ENCODE assay signal across 14 cellular contexts in genomic region chr14:98847520-98848468, GRCh38.
DNase-seq lines count a peak whose midpoint lies in the region; ATAC-seq and TF ChIP-seq lines count a peak whose summit lies in the region.
"Had no signal": no experiment of that assay in that cellular context is flagged by ENCODE, and none has a peak within 500 bp of the region (broad histone marks: within the 10 kb centered on the region; RNA-seq: fewer than 3 reads in every experiment).

No MANE protein-coding gene starts in this region.

- intact Hi-C loops in activated CD4-positive, alpha-beta memory T cell treated with anti-CD3 and anti-CD28 coated beads for 36 hours (cut with micrococcal nuclease) = no loop called here

- H2AFZ ChIP-seq in SK-N-SH (ENCODE audit: low read depth) = no peak overlapping the region

- H4K5ac ChIP-seq in mesendoderm (ENCODE audit: low read length) = no peak overlapping the region

- H2BK15ac ChIP-seq in mesendoderm (replicated peaks; ENCODE audit: low read depth) = no peak overlapping the region

- H3K4me1 ChIP-seq in SK-N-SH (ENCODE audit: control insufficient read depth in 1 of 2, insufficient read depth in 2 of 2, low read depth in 1 of 2, low read length in 1 of 2) (no peaks in the 10 kb centered on the region), mesendoderm (ENCODE audit: control insufficient read depth, low read depth, low read length) (no peaks in the 10 kb centered on the region)
- H3K4me1 ChIP-seq: BE2C had no signal

- H3K4me2 ChIP-seq in SK-N-SH = no peak overlapping the region
- no peak overlapping the region for H3K4me2 ChIP-seq in mesendoderm (ENCODE audit: low read length)

- H3K27me3 Mint-ChIP-seq in activated CD4-positive, alpha-beta memory T cell treated with anti-CD3 and anti-CD28 coated beads for 36 hours = no peaks in the 10 kb centered on the region

- no peak overlapping the region for H3K27ac Mint-ChIP-seq in activated CD4-positive, alpha-beta memory T cell treated with anti-CD3 and anti-CD28 coated beads for 36 hours
- H3K27ac Mint-ChIP-seq: CD4-positive, alpha-beta memory T cell had no signal

- H3K36me3 Mint-ChIP-seq in activated CD4-positive, alpha-beta memory T cell treated with anti-CD3 and anti-CD28 coated beads for 36 hours = no peaks in the 10 kb centered on the region
- H3K36me3 Mint-ChIP-seq: CD4-positive, alpha-beta memory T cell had no signal

- peaks cover 4% of the 10 kb centered on the region for H3K4me1 Mint-ChIP-seq in activated CD4-positive, alpha-beta memory T cell treated with anti-CD3 and anti-CD28 coated beads for 36 hours (ENCODE audit: low read depth)

- H4K8ac ChIP-seq in mesendoderm (ENCODE audit: low read depth, low read length) = no peak overlapping the region

- H3K4ac ChIP-seq in mesendoderm (ENCODE audit: low read depth, low read length) = no peak overlapping the region

- H3K79me1 ChIP-seq in mesendoderm (ENCODE audit: low read length) = no peaks in the 10 kb centered on the region

- no peaks in the 10 kb centered on the region for H4K20me1 ChIP-seq in SK-N-SH (ENCODE audit: insufficient read depth)

- TF ChIP-seq RAD21 in SK-N-SH (IDR thresholded peaks at IDR 0.05; ENCODE audit: low read length) = no peak

- H3K79me2 ChIP-seq in SK-N-SH (ENCODE audit: insufficient read depth) (no peaks in the 10 kb centered on the region), mesendoderm (ENCODE audit: control insufficient read depth, insufficient read depth, low read length) (no peaks in the 10 kb centered on the region)

- H3F3A ChIP-seq in SK-N-SH (replicated peaks; ENCODE audit: insufficient read depth) = no peaks in the 10 kb centered on the region

- 14% methylated on average over 11 of the region's 11 CpGs for WGBS in SK-N-SH (ENCODE audit: low lambda C conversion rate)
- no CpG with 5 or more reads among the region's 11 CpGs for WGBS in mesendoderm (ENCODE audit: extremely low coverage, insufficient coverage, low lambda C conversion rate)

- POLR2A ChIA-PET in SK-N-SH (lab: Yijun Ruan, JAX) = no interaction called here
- POLR2A ChIA-PET in activated CD4-positive, alpha-beta memory T cell treated with anti-CD3 and anti-CD28 coated beads for 36 hours (lab: Charles Lee) = no interaction called here

- TF ChIP-seq EP300 in SK-N-SH (IDR thresholded peaks at IDR 0.05; ENCODE audit: borderline replicate concordance in 1 of 2, low read depth in 1 of 2, low read length in 1 of 2) = no peak

- H3K27ac ChIP-seq in SK-N-SH (ENCODE audit: low read depth in 2 of 2, low read length in 1 of 2) (no peak overlapping the region), mesendoderm (ENCODE audit: low read depth, low read length) (no peak overlapping the region)
- H3K27ac ChIP-seq: C4-2B had no signal

- H2BK5ac ChIP-seq in mesendoderm (ENCODE audit: low read length) = no peak overlapping the region

- no peaks in the 10 kb centered on the region for H3K9me2 ChIP-seq in SK-N-SH

- CTCF ChIA-PET in SK-N-SH (lab: Yijun Ruan, JAX) = no interaction called here
- CTCF ChIA-PET in activated CD4-positive, alpha-beta memory T cell treated with anti-CD3 and anti-CD28 coated beads for 36 hours (lab: Charles Lee) = interaction anchor here (0.5 kb wide), 1 partner anchor 533 kb away, joined by 3 read pairs; no protein-coding TSS in a partner anchor

- H2AK5ac ChIP-seq in mesendoderm (ENCODE audit: low read length) = no peak overlapping the region

- H3K18ac ChIP-seq in mesendoderm (ENCODE audit: low read length) = no peak overlapping the region

- DNase-seq in SK-N-SH (no peak), Daoy (ENCODE audit: low read depth) (peak; percentile 63), LNCaP clone FGC (ENCODE audit: low read depth) (no peak), mesendoderm (peak; percentile 18), MG63 (no peak)
- no peak for DNase-seq in activated CD4-positive, alpha-beta memory T cell treated with anti-CD3 and anti-CD28 coated beads for 36 hours
- DNase-seq: BE2C; CD4-positive, alpha-beta memory T cell; DMS79; GDM1 had no signal

- H3K27me3 ChIP-seq in SK-N-SH (ENCODE audit: insufficient read depth) (no peaks in the 10 kb centered on the region; the same call in none of the 2 replicates), mesendoderm (ENCODE audit: insufficient read depth, low read length, poor library complexity) (no peaks in the 10 kb centered on the region), MG63 (no peaks in the 10 kb centered on the region)
- H3K27me3 ChIP-seq: BE2C had no signal

- H3K4me3 ChIP-seq in SK-N-SH (ENCODE audit: low read depth in 2 of 2, low read length in 1 of 2) = no peak overlapping the region
- H3K4me3 ChIP-seq in LNCaP clone FGC (ENCODE audit: low read depth, low read length) = no peak overlapping the region
- H3K4me3 ChIP-seq in mesendoderm (ENCODE audit: low read length) = no peak overlapping the region
- H3K4me3 ChIP-seq in MG63 = no peak overlapping the region

- no peaks in the 10 kb centered on the region for H3K36me3 ChIP-seq in SK-N-SH (replicated peaks in 1 of 2; ENCODE audit: control insufficient read depth in 1 of 2, insufficient read depth in 2 of 2, low read length in 1 of 2)
- H3K36me3 ChIP-seq in mesendoderm (ENCODE audit: control insufficient read depth, insufficient read depth, low read length) = no peaks in the 10 kb centered on the region
- H3K36me3 ChIP-seq in MG63 = no peaks in the 10 kb centered on the region
- H3K36me3 ChIP-seq: BE2C had no signal

- ATAC-seq in SK-N-SH treated with all-trans-retinoic acid at 6 μM for 48 hours = no peak
- no peak for ATAC-seq in GM21381 (IDR thresholded peaks at IDR 0.05; ENCODE audit: unreplicated experiment)
- ATAC-seq: HCT116 had no signal

- H3K4me3 Mint-ChIP-seq in activated CD4-positive, alpha-beta memory T cell treated with anti-CD3 and anti-CD28 coated beads for 36 hours = no peak overlapping the region
- H3K4me3 Mint-ChIP-seq: CD4-positive, alpha-beta memory T cell had no signal

- H3K56ac ChIP-seq in mesendoderm (ENCODE audit: low read length) = no peak overlapping the region

- no peak overlapping the region for H3K23ac ChIP-seq in mesendoderm (ENCODE audit: low read length)

- TF ChIP-seq CTCF in SK-N-SH (IDR thresholded peaks at IDR 0.05) (0 out of 2 replicates have a peak, but pooled peaks have one; percentile 7), LNCaP clone FGC (IDR thresholded peaks at IDR 0.05; ENCODE audit: control insufficient read depth, extremely low read depth, insufficient read depth) (0 out of 2 replicates have a peak, but pooled peaks have one; percentile 3)

- no peaks in the 10 kb centered on the region for H3K9me3 ChIP-seq in SK-N-SH
- no peaks in the 10 kb centered on the region for H3K9me3 ChIP-seq in MG63
- H3K9me3 ChIP-seq: BE2C had no signal

- H3K9ac ChIP-seq in SK-N-SH (no peak overlapping the region), mesendoderm (ENCODE audit: low read length) (no peak overlapping the region)

- no peak overlapping the region for H2BK120ac ChIP-seq in mesendoderm (ENCODE audit: low read depth, low read length)

- no peaks in the 10 kb centered on the region for H3K9me3 Mint-ChIP-seq in activated CD4-positive, alpha-beta memory T cell treated with anti-CD3 and anti-CD28 coated beads for 36 hours

TF ChIP-seq in SK-N-SH, 30 proteins besides CTCF, POLR2A, EP300 and RAD21 (continues in another document):
- TF ChIP-seq SMC3 (IDR thresholded peaks at IDR 0.05; ENCODE audit: low read depth, low read length) = no peak
- TF ChIP-seq FOSL2 (IDR thresholded peaks at IDR 0.05; ENCODE audit: borderline replicate concordance, low read depth) = no peak
- TF ChIP-seq RFX5 (IDR thresholded peaks at IDR 0.05; ENCODE audit: low read length) = no peak
- TF ChIP-seq RXRA (IDR thresholded peaks at IDR 0.05; ENCODE audit: borderline replicate concordance, low read depth) = no peak
- TF ChIP-seq ZBTB33 (IDR thresholded peaks at IDR 0.05; ENCODE audit: borderline replicate concordance, low read depth) = no peak

TF ChIP-seq in SK-N-SH treated with all-trans-retinoic acid at 6 μM for 48 hours, 23 proteins besides CTCF, POLR2A, EP300 and RAD21:
- TF ChIP-seq ESRRG (CRISPR knock-in tag; IDR thresholded peaks at IDR 0.05) = no peak
TF ChIP-seq in SK-N-SH treated with all-trans-retinoic acid at 6 μM for 48 hours: peak in this region for 0.

Comparison
In these comparisons a context has a peak if more than half of its experiments do, and no peak if none do; other contexts are left out.
1. DNase-seq: peak in Daoy (single experiment) and mesendoderm (single experiment); none in SK-N-SH (single experiment), LNCaP clone FGC (single experiment), MG63 (single experiment) and activated CD4-positive, alpha-beta memory T cell treated with anti-CD3 and anti-CD28 coated beads for 36 hours (single experiment).